13 cellular contexts compared by ENCODE assay signal in the genomic region with DNA sequence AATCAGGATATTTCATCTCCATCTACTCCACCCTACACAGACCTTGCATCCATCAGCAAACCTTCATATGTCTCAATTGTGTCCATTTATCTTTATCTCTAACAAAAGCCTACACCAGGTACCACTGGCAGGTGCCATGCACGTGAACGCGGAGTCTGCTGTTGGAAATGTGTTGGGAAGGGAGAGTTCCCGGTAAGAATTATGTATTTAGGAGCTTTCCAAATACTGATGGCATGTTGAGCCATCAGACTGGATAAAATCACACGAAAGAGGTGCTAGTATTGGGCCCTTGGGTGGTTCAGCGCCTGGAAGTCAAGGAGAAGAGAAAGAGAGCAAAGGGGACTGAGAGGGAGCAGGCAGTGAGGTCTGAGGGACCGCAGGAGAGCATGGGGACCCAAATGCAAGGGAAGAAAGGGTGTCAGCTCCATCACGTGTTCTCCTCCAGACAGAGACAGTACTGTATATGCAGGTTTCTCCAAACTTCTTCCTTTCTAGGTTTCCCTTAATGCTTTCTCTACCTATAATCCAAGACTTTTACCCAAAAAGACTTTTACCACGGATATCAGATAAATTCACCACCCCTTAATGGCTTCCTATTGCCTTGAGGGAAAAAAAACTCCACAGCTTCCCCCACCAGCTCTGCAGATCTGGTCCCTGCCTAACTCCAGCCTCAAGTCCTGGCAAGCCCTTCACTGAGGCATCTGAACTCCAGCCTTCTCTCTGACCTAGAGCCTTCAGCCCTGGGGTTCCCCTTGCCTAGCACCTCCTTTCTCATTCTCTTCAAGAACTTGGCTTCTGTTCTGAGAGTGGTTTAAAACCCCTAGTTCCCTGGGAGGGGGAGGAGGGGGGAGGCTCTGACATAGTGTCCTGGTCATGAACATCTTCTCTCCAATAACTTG. TPM values are rescaled to one million over a fixed set of nuclear protein-coding genes. Genes with fewer than 3 reads are reported as not detected.
DNase-seq lines count a peak whose midpoint lies in the region; ATAC-seq, FAIRE-seq and TF ChIP-seq lines count a peak whose summit lies in the region.
"Had no signal": no experiment of that assay in that cellular context is flagged by ENCODE, and none has a peak within 500 bp of the region (broad histone marks: within the 10 kb centered on the region; RNA-seq: fewer than 3 reads in every experiment).

No MANE protein-coding gene starts in this region.

- no peak for TF ChIP-seq EP300 in A549 (IDR thresholded peaks at IDR 0.05)

- peaks cover 13% of the 10 kb centered on the region for H3K4me1 Mint-ChIP-seq in memory B cell

- peak overlapping the region; percentile 79 for H3K27ac Mint-ChIP-seq in memory B cell

- no peaks in the 10 kb centered on the region for H3K27me3 Mint-ChIP-seq in memory B cell

- 85% methylated on average over 9 of the region's 9 CpGs for WGBS in A549 (ENCODE audit: missing lambda C conversion rate)

- no peak overlapping the region for H3K4me3 Mint-ChIP-seq in memory B cell

- H3K9me3 ChIP-seq in A549 = no peaks in the 10 kb centered on the region
- H3K9me3 ChIP-seq: gastrocnemius medialis had no signal

- no peak for TF ChIP-seq CTCF in A549 (IDR thresholded peaks at IDR 0.05)

- peaks cover 28% of the 10 kb centered on the region for H3K4me1 ChIP-seq in A549

- CTCF ChIA-PET in A549 (lab: Yijun Ruan, JAX) = interaction anchor here (1.2 to 1.8 kb wide), 3 partner anchors 24 to 342 kb away, joined by 3 to 6 read pairs (median 6); no protein-coding TSS in a partner anchor

- peak overlapping the region; percentile 15 to 88; a peak in 4 of 6 replicates for H3K27ac ChIP-seq in A549
- H3K27ac ChIP-seq: cardiac muscle cell, gastrocnemius medialis had no signal

- no peaks in the 10 kb centered on the region for H3K36me3 Mint-ChIP-seq in memory B cell

- no peak overlapping the region for H3K4me3 ChIP-seq in A549
- H3K4me3 ChIP-seq: cardiac muscle cell, gastrocnemius medialis had no signal

- no peak for FAIRE-seq in A549 (lab: Jason Lieb, UNC)

- POLR2A ChIA-PET in A549 (lab: Yijun Ruan, JAX) = no interaction called here

- no peak for DNase-seq in A549 (ENCODE audit: low read depth in 1 of 2, low spot score in 1 of 2)
- peak; percentile 42 for DNase-seq in activated CD8-positive, alpha-beta memory T cell treated with anti-CD3 and anti-CD28 coated beads, Interleukin-2, amount 50 U/mL, for 48 hours
- no peak for DNase-seq in memory B cell (ENCODE audit: low spot score in 2 of 2)
- DNase-seq in SW480 (ENCODE audit: low spot score) = no peak
- DNase-seq in NAMALWA (ENCODE audit: low spot score) = no peak
- DNase-seq: activated CD4-positive, alpha-beta T cell treated with anti-CD3 and anti-CD28 coated beads, Interleukin-2, amount 50 U/mL, for 1 hour; gastrocnemius medialis; HCEC 1CT; NCI-H1417 had no signal

- H3K4me2 ChIP-seq in A549 = no peak overlapping the region

- no peak for TF ChIP-seq RAD21 in A549 (conservative IDR thresholded peaks at IDR 0.05 in 1 of 2, IDR thresholded peaks at IDR 0.05 in 1 of 2)

- ATAC-seq in A549 (no peak), GM18868 (IDR thresholded peaks at IDR 0.05; ENCODE audit: unreplicated experiment) (peak; percentile 32), memory B cell (ENCODE audit: low read depth) (no peak), HG03280 (IDR thresholded peaks at IDR 0.05; ENCODE audit: unreplicated experiment) (no peak), HG02852 (IDR thresholded peaks at IDR 0.05; ENCODE audit: unreplicated experiment) (no peak)
- ATAC-seq: gastrocnemius medialis had no signal

- no peak for TF ChIP-seq POLR2A in A549 (IDR thresholded peaks at IDR 0.05; ENCODE audit: low read length)

- no peaks in the 10 kb centered on the region for H3K9me3 Mint-ChIP-seq in memory B cell

TF ChIP-seq in A549, 52 proteins besides CTCF, POLR2A, EP300 and RAD21:
- TF ChIP-seq MAZ (IDR thresholded peaks at IDR 0.05; ENCODE audit: borderline replicate concordance, low read depth, low read length) (no peak), HOXA7 (CRISPR knock-in tag; IDR thresholded peaks at IDR 0.05) (no peak), TFCP2L1 (CRISPR knock-in tag; IDR thresholded peaks at IDR 0.05) (no peak), PHF8 (IDR thresholded peaks at IDR 0.05; ENCODE audit: borderline replicate concordance, low read depth) (no peak)

RNA-seq across cellular contexts. Expression of a gene that starts 4.8 kb away (rescaled TPM):
- polyA plus RNA-seq in A549 (2011; rRNA removed) = 22.2 and 29.5 TPM in 2 replicates
- polyA plus RNA-seq in A549 (2012; cell fraction: cytosol; rRNA removed) = 6.8 and 8.8 TPM in 2 replicates
- polyA plus RNA-seq in A549 (2012; cell fraction: nucleus; rRNA removed) = 8.9 and 11.6 TPM in 2 replicates
- 28.1 to 30.5 TPM (median 29.9 TPM) in 3 replicates for polyA plus RNA-seq in A549 (2017; fragmentation: RNase III; extraction: RNeasy Plus Mini Kit Qiagen cat#74134 plus additional on column Dnase treatment)
- 48.5 and 50.5 TPM in 2 replicates for polyA minus RNA-seq in A549 (2011; rRNA and poly(A)+ RNA removed)
